Comparison of ENCODE assay signal across 8 cellular contexts in the genomic region with DNA sequence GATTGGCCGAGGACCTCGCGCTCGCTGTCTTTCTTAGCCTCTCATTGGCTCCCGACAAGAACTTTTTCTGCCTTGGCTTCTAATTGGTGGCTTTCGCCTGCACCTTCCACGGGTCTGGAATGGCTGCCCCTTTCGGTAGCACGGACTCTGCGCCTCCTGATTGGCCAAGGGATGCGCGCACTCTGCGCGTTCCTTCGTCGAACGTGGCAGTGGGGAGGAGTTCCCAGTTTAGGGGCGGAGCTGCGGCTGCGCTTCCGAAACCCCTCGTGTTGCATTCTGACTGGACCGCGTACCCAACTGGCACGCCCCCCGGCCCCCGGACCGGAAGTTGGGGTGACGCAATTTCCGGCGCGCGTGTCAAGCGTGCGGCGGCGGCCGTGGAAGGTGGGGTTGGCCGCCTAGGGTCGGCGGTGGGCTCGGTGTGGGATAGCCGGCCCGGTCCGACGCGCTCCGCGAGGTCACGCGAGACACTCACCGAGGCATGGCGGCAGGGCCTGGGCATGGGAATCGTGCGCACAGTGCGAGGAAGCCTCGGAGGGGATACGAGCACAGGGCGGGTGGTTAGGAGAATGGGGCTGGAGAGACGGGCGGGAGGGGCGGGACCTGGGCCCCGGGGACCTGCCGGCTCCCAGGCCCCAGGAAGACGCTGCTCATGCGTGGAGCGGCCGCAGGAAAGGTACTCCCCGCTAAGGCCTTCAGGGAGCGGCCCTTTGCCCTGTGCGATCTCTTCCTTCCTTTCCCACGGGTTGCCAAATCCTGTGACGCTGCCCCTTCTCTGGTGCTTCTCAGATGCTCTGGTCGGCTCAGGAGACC. TPM values are rescaled to one million over a fixed set of nuclear protein-coding genes. Genes with fewer than 3 reads are reported as not detected.
DNase-seq lines count a peak whose midpoint lies in the region; ATAC-seq and TF ChIP-seq lines count a peak whose summit lies in the region.

No MANE protein-coding gene starts in this region.

- H3K27ac ChIP-seq in cingulate gyrus (ENCODE audit: low read depth, low read length) = peak overlapping the region; percentile 76

- peak; percentile 66 for ATAC-seq in HG03457 (IDR thresholded peaks at IDR 0.05; ENCODE audit: unreplicated experiment)

- peaks cover 12% of the 10 kb centered on the region for H3K36me3 ChIP-seq in BJ (ENCODE audit: control insufficient read depth, insufficient read depth, low read length)

- no peaks in the 10 kb centered on the region for H3K27me3 ChIP-seq in BJ (ENCODE audit: control insufficient read depth, insufficient read depth, low read length)

- CTCF ChIA-PET in BJ (lab: Yijun Ruan, JAX) = interaction anchor here (1.6 kb wide), 1 partner anchor 8 kb away, joined by 5 read pairs; no protein-coding TSS in a partner anchor

- H3K4me3 ChIP-seq in BJ (ENCODE audit: low read depth, low read length) = peak overlapping the region; percentile 83

- 0 out of 2 replicates have a peak, but pooled peaks have one; percentile 18 for TF ChIP-seq CTCF in BJ (IDR thresholded peaks at IDR 0.05; ENCODE audit: insufficient read depth, low read depth, low read length)

- DNase-seq in BJ (ENCODE audit: low read depth) = peak; percentile 100
- DNase-seq in GM19240 (ENCODE audit: insufficient read length, low spot score) = peak; percentile 96
- peak; percentile 100 for DNase-seq in NCI-H524 (lab: John Stamatoyannopoulos, UW)
- DNase-seq in activated CD4-positive, alpha-beta T cell treated with anti-CD3 and anti-CD28 coated beads for 4 hours = peak; percentile 98 to 99
- peak; percentile 100 for DNase-seq in kidney glomerular epithelial cell (lab: John Stamatoyannopoulos, UW)
- peak; percentile 98 to 99 for DNase-seq in stimulated activated CD4-positive, alpha-beta T cell treated with anti-CD3 and anti-CD28 coated beads, Interleukin-15, amount 100 ng/mL, for 48 hours (ENCODE audit: low read depth in 2 of 2)

- POLR2A ChIA-PET in BJ (lab: Charles Lee) = interaction anchor here (0.6 kb wide), 1 partner anchor 89 kb away, joined by 4 read pairs; no protein-coding TSS in a partner anchor

RNA-seq across cellular contexts. Expression of gene P4HB, which starts 0.6 kb away (rescaled TPM):
- 122 and 175 TPM in 2 replicates for polyA plus RNA-seq in BJ (2011; rRNA removed)
- 90.7 and 204 TPM in 2 replicates for polyA minus RNA-seq in BJ (2011; rRNA and poly(A)+ RNA removed)

RNA-seq across cellular contexts. Expression of gene ARHGDIA, which starts 10.2 kb away (rescaled TPM):
- polyA plus RNA-seq in BJ (2011; rRNA removed) = 74.8 and 163 TPM in 2 replicates
- polyA minus RNA-seq in BJ (2011; rRNA and poly(A)+ RNA removed) = 46.3 and 78.2 TPM in 2 replicates

RNA-seq across cellular contexts. Expression of gene PPP1R27, which starts 26.1 kb away (rescaled TPM):
- polyA plus RNA-seq in BJ (2011; rRNA removed) = 0.10 TPM in 1 of 2 replicates, not detected in the other
- polyA minus RNA-seq in BJ (2011; rRNA and poly(A)+ RNA removed) = not detected in 2 replicates

RNA-seq across cellular contexts. Expression of gene MCRIP1, which starts 27.9 kb away (rescaled TPM):
- 64.9 and 89.8 TPM in 2 replicates for polyA plus RNA-seq in BJ (2011; rRNA removed)
- polyA minus RNA-seq in BJ (2011; rRNA and poly(A)+ RNA removed) = 21.9 and 26.0 TPM in 2 replicates

RNA-seq across cellular contexts. Expression of gene ALYREF, which starts 30.4 kb away (rescaled TPM):
- polyA plus RNA-seq in BJ (2011; rRNA removed) = 74.8 and 83.4 TPM in 2 replicates
- 52.1 and 66.9 TPM in 2 replicates for polyA minus RNA-seq in BJ (2011; rRNA and poly(A)+ RNA removed)

Comparison
In these comparisons a context has a peak if more than half of its experiments do, and no peak if none do; other contexts are left out.
1. Peak in every context shown above with its lines: DNase-seq, ATAC-seq, H3K4me3 ChIP-seq and H3K27ac ChIP-seq.